Comparison of ENCODE assay signal across 31 cellular contexts in genomic region chr22:32024791-32025190, GRCh38. TPM values are rescaled to one million over a fixed set of nuclear protein-coding genes. Genes with fewer than 3 reads are reported as not detected.
DNase-seq lines count a peak whose midpoint lies in the region; ATAC-seq and TF ChIP-seq lines count a peak whose summit lies in the region.
"Had no signal": no experiment of that assay in that cellular context is flagged by ENCODE, and none has a peak within 500 bp of the region (broad histone marks: within the 10 kb centered on the region; RNA-seq: fewer than 3 reads in every experiment).

No MANE protein-coding gene starts in this region.

- TF ChIP-seq POLR2A in IMR-90 (IDR thresholded peaks at IDR 0.05; ENCODE audit: low read depth, low read length) (no peak), esophagus squamous epithelium (IDR thresholded peaks at IDR 0.05) (no peak)

- no peak overlapping the region for H3K4ac ChIP-seq in IMR-90 (ENCODE audit: low read depth, low read length)

- no peak for ATAC-seq in IMR-90 (ENCODE audit: low read depth)
- ATAC-seq in stimulated activated memory B cell treated with anti-CD40 and anti-IgM and Interleukin-4, amounts not matched to agents 10 μg/mL and 1 μg/mL and 100 μg/mL, for 72 hours: no peak
- ATAC-seq: heart left ventricle; left ventricle myocardium superior; natural killer cell treated with Interleukin-12 subunit alpha and Interleukin-12 subunit beta and Interleukin-15 and Interleukin-18, amount 100 ng/mL, for 72 hours had no signal

- peaks cover 4 to 11% (median 6%) of the 10 kb centered on the region in 3 donors for H3K27me3 Mint-ChIP-seq in immature natural killer cell (ENCODE audit: low read depth in 3 of 3)
- peaks cover 27% of the 10 kb centered on the region for H3K27me3 Mint-ChIP-seq in stimulated activated memory B cell treated with anti-CD40 and anti-IgM and Interleukin-4, amounts not matched to agents 10 μg/mL and 1 μg/mL and 100 μg/mL, for 72 hours

- H3K18ac ChIP-seq in IMR-90 (ENCODE audit: low read depth, low read length): no peak overlapping the region

- H3K4me3 Mint-ChIP-seq in immature natural killer cell: no peak overlapping the region
- no peak overlapping the region for H3K4me3 Mint-ChIP-seq in stimulated activated memory B cell treated with anti-CD40 and anti-IgM and Interleukin-4, amounts not matched to agents 10 μg/mL and 1 μg/mL and 100 μg/mL, for 72 hours
- H3K4me3 Mint-ChIP-seq: activated naive CD8-positive, alpha-beta T cell; mesothelial cell of epicardium; natural killer cell treated with Interleukin-12 subunit alpha and Interleukin-12 subunit beta and Interleukin-15 and Interleukin-18, amount 100 ng/mL, for 72 hours; T-helper 2 cell treated with Interferon-gamma antibody and Interleukin-4, amounts not matched to agents 5 μg/mL and 100 μg/mL, for 36 hours had no signal

- DNase-seq in A172 (ENCODE audit: low spot score): peak; percentile 60
- peak; percentile 18 for DNase-seq in IMR-90
- peak; percentile 52 for DNase-seq in amniotic epithelial cell (ENCODE audit: low read depth)
- peak; percentile 67 for DNase-seq in iris pigment epithelial cell (ENCODE audit: low read depth)
- DNase-seq in hepatic stellate cell (ENCODE audit: low spot score): no peak
- no peak for DNase-seq in immature natural killer cell
- no peak for DNase-seq in esophagus squamous epithelium (lab: John Stamatoyannopoulos, UW)
- DNase-seq: activated CD4-positive, alpha-beta T cell treated with anti-CD3 and anti-CD28 coated beads, Interleukin-2, amount 50 U/mL, for 1 hour; BE2C; dorsolateral prefrontal cortex; heart left ventricle; left ventricle myocardium superior; NCI-H1048; NCI-H187; NCI-H69; spleen; stimulated activated CD4-positive, alpha-beta T cell treated with anti-CD3 and anti-CD28 coated beads, Interleukin-4, amount 100 ng/mL, for 1 hour; stimulated activated naive CD4-positive, alpha-beta T cell had no signal

- no peak overlapping the region for H2AK9ac ChIP-seq in IMR-90 (replicated peaks; ENCODE audit: low read depth, low read length, poor library complexity)

- no TSS peak for BruUV-seq in IMR-90 (replicated peaks; lab: Mats Ljungman, UMichigan)

- in situ Hi-C loops in IMR-90 (cut with MboI; ENCODE audit: low sequenced_read_pairs): no loop called here

- intact Hi-C loops in IMR-90 (cut with micrococcal nuclease): no loop called here
- intact Hi-C loops in esophagus squamous epithelium (cut with DNase I): no loop called here

- H3K56ac ChIP-seq in IMR-90 (ENCODE audit: extremely low read depth, insufficient read depth, low read length): no peak overlapping the region

- POLR2A ChIA-PET in IMR-90 (lab: Charles Lee; ENCODE audit: unreplicated experiment): no interaction called here

- no peak for TF ChIP-seq RAD21 in IMR-90 (IDR thresholded peaks at IDR 0.05; ENCODE audit: low read length)

- peaks cover 0 to under 1% (median 0%) of the 10 kb centered on the region in 6 donors for H3K9me3 Mint-ChIP-seq in immature natural killer cell
- H3K9me3 Mint-ChIP-seq in stimulated activated memory B cell treated with anti-CD40 and anti-IgM and Interleukin-4, amounts not matched to agents 10 μg/mL and 1 μg/mL and 100 μg/mL, for 72 hours: peaks cover 6% of the 10 kb centered on the region
- H3K9me3 Mint-ChIP-seq: natural killer cell treated with Interleukin-12 subunit alpha and Interleukin-12 subunit beta and Interleukin-15 and Interleukin-18, amount 100 ng/mL, for 72 hours; T-helper 2 cell treated with Interferon-gamma antibody and Interleukin-4, amounts not matched to agents 5 μg/mL and 100 μg/mL, for 36 hours had no signal

- H2BK15ac ChIP-seq in IMR-90 (ENCODE audit: low read depth, low read length): no peak overlapping the region

- no peaks in the 10 kb centered on the region for H3K9me1 ChIP-seq in IMR-90 (ENCODE audit: insufficient read depth, low read length)

- H3K36me3 Mint-ChIP-seq in immature natural killer cell: no peaks in the 10 kb centered on the region
- no peaks in the 10 kb centered on the region for H3K36me3 Mint-ChIP-seq in stimulated activated memory B cell treated with anti-CD40 and anti-IgM and Interleukin-4, amounts not matched to agents 10 μg/mL and 1 μg/mL and 100 μg/mL, for 72 hours
- H3K36me3 Mint-ChIP-seq: activated naive CD8-positive, alpha-beta T cell; mesothelial cell of epicardium; natural killer cell treated with Interleukin-12 subunit alpha and Interleukin-12 subunit beta and Interleukin-15 and Interleukin-18, amount 100 ng/mL, for 72 hours had no signal

- dilution Hi-C loops in IMR-90 (cut with HindIII; ENCODE audit: low sequenced_read_pairs, unreplicated experiment): no loop called here

- H2BK20ac ChIP-seq in IMR-90 (ENCODE audit: low read depth, low read length): no peak overlapping the region

- H2BK5ac ChIP-seq in IMR-90 (ENCODE audit: low read depth, low read length, poor library complexity, severe bottlenecking): no peak overlapping the region

- no peak overlapping the region for H3K4me3 ChIP-seq in IMR-90 (ENCODE audit: insufficient read depth, low read depth, low read length)
- H3K4me3 ChIP-seq in esophagus squamous epithelium: no peak overlapping the region
- H3K4me3 ChIP-seq: ascending aorta, dorsolateral prefrontal cortex, heart left ventricle, spleen, vagina had no signal

- no peak overlapping the region for H2AK5ac ChIP-seq in IMR-90 (ENCODE audit: low read depth, low read length)

- no peaks in the 10 kb centered on the region for H3K79me1 ChIP-seq in IMR-90 (ENCODE audit: low read depth in 1 of 2, low read length in 2 of 2)

- no peak for TF ChIP-seq CTCF in IMR-90 (conservative IDR thresholded peaks at IDR 0.05; ENCODE audit: low read depth, low read length)
- TF ChIP-seq CTCF in esophagus squamous epithelium (IDR thresholded peaks at IDR 0.05): no peak

- no peak overlapping the region for H4K8ac ChIP-seq in IMR-90 (ENCODE audit: low read depth in 2 of 2, low read length in 2 of 2)

- no peak overlapping the region for H4K91ac ChIP-seq in IMR-90 (ENCODE audit: insufficient read depth, low read depth, low read length)

- H2BK120ac ChIP-seq in IMR-90 (ENCODE audit: low read depth, low read length): no peak overlapping the region

- WGBS in IMR-90 (ENCODE audit: extremely low coverage in 2 of 2, insufficient read length in 1 of 2), 2 experiments: 80% methylated on average over 1 of the region's 1 CpG; no CpG with 5 or more reads in 1 of the 2 experiments
- WGBS in esophagus squamous epithelium, 2 donors: 82 to 93% methylated on average over 1 of the region's 1 CpG

- CTCF ChIA-PET in IMR-90 (lab: Yijun Ruan, JAX): no interaction called here

- H3K27me3 ChIP-seq in IMR-90 (ENCODE audit: control insufficient read depth, insufficient read depth, low read length) (peaks cover 1% of the 10 kb centered on the region; the same call in 1 of the 2 replicates), esophagus squamous epithelium (no peaks in the 10 kb centered on the region)
- H3K27me3 ChIP-seq: ascending aorta, BE2C, dorsolateral prefrontal cortex, heart left ventricle, vagina had no signal

- no peak overlapping the region for H3K4me2 ChIP-seq in IMR-90 (ENCODE audit: low read depth, low read length)

- no peak overlapping the region for H3K14ac ChIP-seq in IMR-90 (replicated peaks; ENCODE audit: low read depth, low read length)

- no peaks in the 10 kb centered on the region for H3K4me1 ChIP-seq in IMR-90 (ENCODE audit: control insufficient read depth, insufficient read depth, low read length)
- no peaks in the 10 kb centered on the region for H3K4me1 ChIP-seq in esophagus squamous epithelium
- H3K4me1 ChIP-seq: ascending aorta, BE2C, heart left ventricle, spleen, vagina had no signal

- peaks cover 2% of the 10 kb centered on the region; the same call in 1 of the 2 replicates for H4K20me1 ChIP-seq in IMR-90 (ENCODE audit: insufficient read depth, low read length)

- no peak overlapping the region for H3K23ac ChIP-seq in IMR-90 (ENCODE audit: low read depth, low read length)

- H3K9me3 ChIP-seq in IMR-90 (ENCODE audit: control insufficient read depth, insufficient read depth, low read length): no peaks in the 10 kb centered on the region
- no peaks in the 10 kb centered on the region for H3K9me3 ChIP-seq in esophagus squamous epithelium
- H3K9me3 ChIP-seq: ascending aorta, BE2C, heart left ventricle, spleen, vagina had no signal

- H3K4me1 Mint-ChIP-seq in immature natural killer cell: no peaks in the 10 kb centered on the region
- H3K4me1 Mint-ChIP-seq in stimulated activated memory B cell treated with anti-CD40 and anti-IgM and Interleukin-4, amounts not matched to agents 10 μg/mL and 1 μg/mL and 100 μg/mL, for 72 hours: no peaks in the 10 kb centered on the region
- H3K4me1 Mint-ChIP-seq: mesothelial cell of epicardium had no signal

- no peaks in the 10 kb centered on the region for H3K36me3 ChIP-seq in IMR-90 (ENCODE audit: control insufficient read depth, insufficient read depth, low read length)
- H3K36me3 ChIP-seq in esophagus squamous epithelium: no peaks in the 10 kb centered on the region
- H3K36me3 ChIP-seq: ascending aorta, BE2C, heart left ventricle, spleen, vagina had no signal

- no peak overlapping the region for H3K9ac ChIP-seq in IMR-90 (ENCODE audit: low read depth, low read length)

- no peak overlapping the region for H3K27ac Mint-ChIP-seq in immature natural killer cell
- no peak overlapping the region for H3K27ac Mint-ChIP-seq in stimulated activated memory B cell treated with anti-CD40 and anti-IgM and Interleukin-4, amounts not matched to agents 10 μg/mL and 1 μg/mL and 100 μg/mL, for 72 hours
- H3K27ac Mint-ChIP-seq: activated naive CD8-positive, alpha-beta T cell; mesothelial cell of epicardium; natural killer cell treated with Interleukin-12 subunit alpha and Interleukin-12 subunit beta and Interleukin-15 and Interleukin-18, amount 100 ng/mL, for 72 hours; T-helper 2 cell treated with Interferon-gamma antibody and Interleukin-4, amounts not matched to agents 5 μg/mL and 100 μg/mL, for 36 hours had no signal

- H4K5ac ChIP-seq in IMR-90 (ENCODE audit: low read depth, low read length): no peak overlapping the region

- H3K27ac ChIP-seq in IMR-90 (ENCODE audit: insufficient read depth, low read length) (no peak overlapping the region), esophagus squamous epithelium (no peak overlapping the region)
- H3K27ac ChIP-seq: ascending aorta, dorsolateral prefrontal cortex, heart left ventricle, spleen, vagina, VCaP had no signal

- no peak overlapping the region for H2AFZ ChIP-seq in IMR-90 (replicated peaks; ENCODE audit: low read length, poor library complexity)

RNA-seq across cellular contexts. Expression of gene SLC5A1, which starts 18.3 kb away (rescaled TPM):
- not detected in 2 replicates for total RNA-seq in A172 (2014; rRNA removed; shearing (Covaris generic))
- total RNA-seq in IMR-90 (2012; rRNA removed): not detected in 2 replicates
- not detected in 2 replicates for polyA plus RNA-seq in IMR-90 (2012; rRNA removed)
- not detected in 2 replicates for polyA plus RNA-seq in IMR-90 (2012; cell fraction: cytosol; rRNA removed)
- polyA plus RNA-seq in IMR-90 (2012; cell fraction: nucleus; rRNA removed; ENCODE audit: low replicate concordance): not detected in 2 replicates
- polyA plus RNA-seq in immature natural killer cell: not detected
- 10 to 100 TPM in 2 of 4 donors, 1 to 10 TPM in 1, under 1 TPM in 1; 0.38 to 20.6 (median 11.3) TPM for total RNA-seq in esophagus squamous epithelium
- total RNA-seq: A673; ascending aorta; endothelial cell of umbilical vein; fibroblast of villous mesenchyme; mesothelial cell of epicardium; natural killer cell treated with Interleukin-12 subunit alpha and Interleukin-12 subunit beta and Interleukin-15 and Interleukin-18, amount 100 ng/mL, for 72 hours; osteocyte; temporal lobe had no signal
- polyA plus RNA-seq: endothelial cell of umbilical vein had no signal

Comparison
In these comparisons a context has a peak if more than half of its experiments do, and no peak if none do; other contexts are left out.
1. DNase-seq: peak in A172 (single experiment), IMR-90 (single experiment), amniotic epithelial cell (single experiment) and iris pigment epithelial cell (single experiment); none in hepatic stellate cell (single experiment), immature natural killer cell (0 of 3) and esophagus squamous epithelium (single experiment).